In genomic region chr19:6172074-6172863, GRCh38 we compare ENCODE assay signal across 38 cellular contexts. TPM values are rescaled to one million over a fixed set of nuclear protein-coding genes. Genes with fewer than 3 reads are reported as not detected.
"Had no signal": no experiment of that assay in that cellular context is flagged by ENCODE, and none has a peak within 500 bp of the region (broad histone marks: within the 10 kb centered on the region; RNA-seq: fewer than 3 reads in every experiment).

No MANE protein-coding gene starts in this region.

- H3K27me3 ChIP-seq: right atrium auricular region, right lobe of liver, tibial nerve, upper lobe of left lung, vagina had no signal

- H2AFZ ChIP-seq: neural progenitor cell, parathyroid adenoma had no signal

- H3K4me3 ChIP-seq: left ventricle myocardium inferior, lung, neural progenitor cell, right atrium auricular region, right lobe of liver, smooth muscle cell, tibial nerve, upper lobe of left lung, vagina had no signal

- H3K4me2 ChIP-seq: neural progenitor cell, smooth muscle cell had no signal

- H3K4me1 ChIP-seq: left ventricle myocardium inferior, neural progenitor cell, right atrium auricular region, right lobe of liver, tibial nerve, upper lobe of left lung, vagina had no signal

- ATAC-seq: natural killer cell; right lobe of liver; stimulated activated memory B cell treated with anti-CD40 and anti-IgM and Interleukin-4, amounts not matched to agents 10 μg/mL and 1 μg/mL and 100 μg/mL, for 72 hours; stimulated activated naive CD8-positive, alpha-beta T cell treated with anti-CD3 and anti-CD28 coated beads, Interleukin-15, amount 100 ng/mL, for 72 hours had no signal

- H3K27ac ChIP-seq: left ventricle myocardium inferior, neural progenitor cell, neutrophil, parathyroid adenoma, right atrium auricular region, right lobe of liver, tibial nerve, upper lobe of left lung, vagina had no signal

- H3K36me3 ChIP-seq: left ventricle myocardium inferior, neural progenitor cell, neutrophil, right atrium auricular region, right lobe of liver, upper lobe of left lung, vagina had no signal

- DNase-seq: hypothalamus; immature natural killer cell; islet precursor cell; left ventricle myocardium inferior; mesendoderm; naive B cell; natural killer cell; nephron progenitor cell; occipital lobe; right lobe of liver; stimulated activated CD4-positive, alpha-beta T cell treated with anti-CD3 and anti-CD28 coated beads, Interleukin-1b, Interleukin-23, amount 100 ng/mL, for 48 hours; stimulated activated CD4-positive, alpha-beta T cell treated with anti-CD3 and anti-CD28 coated beads, Interleukin-2, amount 100 ng/mL, for 48 hours; stimulated activated CD4-positive, alpha-beta T cell treated with anti-CD3 and anti-CD28 coated beads, Interleukin-4, amount 100 ng/mL, for 4 hours; stimulated activated CD8-positive, alpha-beta memory T cell treated with anti-CD3 and anti-CD28 coated beads, Interleukin-4, amount 100 ng/mL, for 48 hours; stimulated activated naive CD4-positive, alpha-beta T cell treated with Interleukin-2 at 50 U/mL for 16 hours; stimulated activated naive CD8-positive, alpha-beta T cell treated with anti-CD3 and anti-CD28 coated beads, Interleukin-15, amount 100 ng/mL, for 72 hours; substantia nigra; upper lobe of left lung had no signal

- H3K9me3 ChIP-seq: neutrophil, right atrium auricular region, right lobe of liver, upper lobe of left lung, vagina had no signal

- H3K9ac ChIP-seq: neural progenitor cell, parathyroid adenoma had no signal

- H3K79me2 ChIP-seq: parathyroid adenoma had no signal

RNA-seq across cellular contexts. Expression of gene ACSBG2, which starts 36.8 kb away (rescaled TPM):
- total RNA-seq: kidney epithelial cell, left ventricle myocardium inferior, lower leg skin, mesothelial cell of epicardium, mononuclear cell, natural killer cell, osteocyte, progenitor cell of endocrine pancreas, pulmonary artery endothelial cell, renal cortical epithelial cell, right atrium auricular region, right lobe of liver, skeletal muscle tissue, smooth muscle cell, temporal lobe, tibial nerve, upper lobe of left lung, urinary bladder, vagina had no signal
- polyA plus RNA-seq: smooth muscle cell, urinary bladder had no signal
